ENCODE assay signal across 1 cellular context in genomic region chr1:67149179-67149770, GRCh38.
TF ChIP-seq lines count a peak whose summit lies in the region.

No MANE protein-coding gene starts in this region.

TF ChIP-seq in K562, 482 proteins besides CTCF, POLR2A, EP300 and RAD21 (continued from another document):
- TF ChIP-seq BRD4 (IDR thresholded peaks at IDR 0.05) (no peak), MIER1 (IDR thresholded peaks at IDR 0.05; ENCODE audit: low read depth) (no peak), CXXC5 (CRISPR knock-in tag; IDR thresholded peaks at IDR 0.05) (peak; percentile 21; the same call in 1 of the 2 replicates), FOXK1 (CRISPR knock-in tag; IDR thresholded peaks at IDR 0.05; ENCODE audit: borderline replicate concordance) (no peak), ZNF830 (CRISPR knock-in tag; IDR thresholded peaks at IDR 0.05) (no peak), SMARCA5 (IDR thresholded peaks at IDR 0.05) (no peak), CHAMP1 (IDR thresholded peaks at IDR 0.05) (no peak), DPF2 (IDR thresholded peaks at IDR 0.05) (0 out of 2 replicates have a peak, but pooled peaks have one; percentile 14), KLF16 (IDR thresholded peaks at IDR 0.05) (peak; percentile 54; the same call in 1 of the 2 replicates), ARID2 (IDR thresholded peaks at IDR 0.05) (peak; percentile 93)
- TF ChIP-seq, protein P1, sequence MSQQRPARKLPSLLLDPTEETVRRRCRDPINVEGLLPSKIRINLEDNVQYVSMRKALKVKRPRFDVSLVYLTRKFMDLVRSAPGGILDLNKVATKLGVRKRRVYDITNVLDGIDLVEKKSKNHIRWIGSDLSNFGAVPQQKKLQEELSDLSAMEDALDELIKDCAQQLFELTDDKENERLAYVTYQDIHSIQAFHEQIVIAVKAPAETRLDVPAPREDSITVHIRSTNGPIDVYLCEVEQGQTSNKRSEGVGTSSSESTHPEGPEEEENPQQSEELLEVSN (IDR thresholded peaks at IDR 0.05; ENCODE audit: borderline replicate concordance in 1 of 2, extremely low read depth in 1 of 2, insufficient read depth in 1 of 2, insufficient read length in 1 of 2, low read depth in 1 of 2, low read length in 1 of 2, poor library complexity in 1 of 2, severe bottlenecking in 1 of 2), result peak in 1 of 2 experiments; percentile 39
- TF ChIP-seq, protein P2, sequence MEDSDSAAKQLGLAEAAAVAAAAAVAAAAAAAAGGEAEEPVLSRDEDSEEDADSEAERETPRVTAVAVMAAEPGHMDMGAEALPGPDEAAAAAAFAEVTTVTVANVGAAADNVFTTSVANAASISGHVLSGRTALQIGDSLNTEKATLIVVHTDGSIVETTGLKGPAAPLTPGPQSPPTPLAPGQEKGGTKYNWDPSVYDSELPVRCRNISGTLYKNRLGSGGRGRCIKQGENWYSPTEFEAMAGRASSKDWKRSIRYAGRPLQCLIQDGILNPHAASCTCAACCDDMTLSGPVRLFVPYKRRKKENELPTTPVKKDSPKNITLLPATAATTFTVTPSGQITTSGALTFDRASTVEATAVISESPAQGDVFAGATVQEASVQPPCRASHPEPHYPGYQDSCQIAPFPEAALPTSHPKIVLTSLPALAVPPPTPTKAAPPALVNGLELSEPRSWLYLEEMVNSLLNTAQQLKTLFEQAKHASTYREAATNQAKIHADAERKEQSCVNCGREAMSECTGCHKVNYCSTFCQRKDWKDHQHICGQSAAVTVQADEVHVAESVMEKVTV (CRISPR knock-in tag; IDR thresholded peaks at IDR 0.05), result peak; percentile 94
